In the genomic region with DNA sequence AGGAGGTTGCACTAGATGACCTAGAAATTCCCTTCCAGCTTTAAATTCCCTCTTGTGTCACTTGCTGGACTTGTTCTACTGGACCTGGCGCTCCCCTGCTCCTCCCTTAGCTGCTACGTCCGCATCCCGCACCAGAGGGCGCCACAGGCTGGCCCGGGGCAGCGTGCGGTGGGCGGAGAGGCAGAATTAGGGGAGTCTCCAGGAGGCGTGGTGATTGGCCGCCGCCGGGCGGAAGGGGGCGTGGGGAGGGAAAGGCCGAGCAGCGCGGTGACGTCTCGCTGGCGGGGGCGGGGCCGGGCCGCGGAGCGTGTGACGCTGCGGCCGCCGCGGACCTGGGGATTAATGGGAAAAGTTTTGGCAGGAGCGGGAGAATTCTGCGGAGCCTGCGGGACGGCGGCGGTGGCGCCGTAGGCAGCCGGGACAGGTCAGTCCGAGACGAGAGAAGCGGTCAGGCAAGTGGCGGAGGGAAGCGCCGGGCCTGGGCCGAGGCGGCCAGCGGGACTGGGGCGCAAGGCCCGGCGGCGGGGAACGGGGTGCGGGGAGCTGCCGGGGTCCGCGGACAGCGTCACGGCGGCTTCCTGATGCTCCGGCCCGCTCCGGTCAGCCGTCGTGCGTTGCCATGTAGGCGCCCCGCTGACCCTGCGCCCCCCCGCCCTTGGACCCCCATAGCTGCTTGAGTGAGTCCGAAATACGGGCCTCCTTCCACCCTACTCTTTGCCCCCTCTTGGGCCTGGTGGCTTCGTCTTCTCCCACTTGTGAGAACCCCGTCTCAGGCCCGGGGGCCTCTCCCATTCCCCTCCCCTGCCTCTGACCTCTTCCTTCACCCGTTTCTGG, we compare ENCODE assay signal across 8 cellular contexts. TPM values are rescaled to one million over a fixed set of nuclear protein-coding genes. Genes with fewer than 3 reads are reported as not detected.
A peak's percentile ranks its signal among the peaks of the same experiment; 100 is the strongest.
DNase-seq lines count a peak whose midpoint lies in the region; ATAC-seq and TF ChIP-seq lines count a peak whose summit lies in the region.

A gene (plus strand): TSS at position 301 of the 834 bp plus-strand sequence. CDS start 68,530 bp downstream, outside the sequence.

- H3K4me2 ChIP-seq in GM23248 (ENCODE audit: unreplicated experiment) (peak within 1 kb of the TSS; percentile 98), fibroblast of lung (ENCODE audit: extremely low read depth, insufficient read depth, low read length) (peak within 1 kb of the TSS; percentile 94)

- H3K27ac ChIP-seq in GM23248 (peak within 1 kb of the TSS; percentile 64), fibroblast of lung (ENCODE audit: insufficient read depth, low read length) (peak within 1 kb of the TSS; percentile 89)

- H3K9ac ChIP-seq in GM23248 = peak within 1 kb of the TSS; percentile 93
- H3K9ac ChIP-seq in fibroblast of lung (ENCODE audit: insufficient read depth, low read length) = peak within 1 kb of the TSS; percentile 80

- H4K20me1 ChIP-seq in GM23248 (ENCODE audit: insufficient read depth) = no peaks in the 10 kb centered on the region
- no peaks in the 10 kb centered on the region for H4K20me1 ChIP-seq in fibroblast of lung (ENCODE audit: control insufficient read depth, extremely low read depth, insufficient read depth, low read length)

- H3K4me3 Mint-ChIP-seq in activated T-helper 1 cell treated with anti-CD3 and anti-CD28 coated beads, Interleukin-12 subunit alpha, Interleukin-12 subunit beta, Interleukin-2, Interleukin-4 antibody, amounts not matched to agents 30 ng/mL and 10 ng/mL and 1 ng/mL, durations not matched to agents 14 hours and 24 hours and 36 hours = peak within 1 kb of the TSS; percentile 93
- H3K4me3 Mint-ChIP-seq in natural killer cell = peak within 1 kb of the TSS; percentile 95

- no peaks in the 10 kb centered on the region for H3K27me3 Mint-ChIP-seq in activated T-helper 1 cell treated with anti-CD3 and anti-CD28 coated beads, Interleukin-12 subunit alpha, Interleukin-12 subunit beta, Interleukin-2, Interleukin-4 antibody, amounts not matched to agents 30 ng/mL and 10 ng/mL and 1 ng/mL, durations not matched to agents 14 hours and 24 hours and 36 hours (ENCODE audit: insufficient read depth)
- no peaks in the 10 kb centered on the region for H3K27me3 Mint-ChIP-seq in natural killer cell (ENCODE audit: low read depth in 2 of 2)

- intact Hi-C loops in activated T-helper 1 cell treated with anti-CD3 and anti-CD28 coated beads, Interleukin-12 subunit alpha, Interleukin-12 subunit beta, Interleukin-2, Interleukin-4 antibody, amounts not matched to agents 30 ng/mL and 10 ng/mL and 1 ng/mL, durations not matched to agents 14 hours and 24 hours and 36 hours (cut with micrococcal nuclease) = loop anchor here (1.0 to 5.0 kb wide), 9 partner anchors 26 to 395 kb away; a partner anchor contains a TSS
- intact Hi-C loops in natural killer cell (cut with micrococcal nuclease) = loop anchor here (1.0 to 5.0 kb wide), 5 partner anchors 45 to 394 kb away; a partner anchor contains a TSS

- H3K9me3 ChIP-seq in GM23248 (ENCODE audit: low read depth) (no peaks in the 10 kb centered on the region), fibroblast of lung (ENCODE audit: control insufficient read depth, insufficient read depth, low read depth, low read length) (no peaks in the 10 kb centered on the region)

- H3K27me3 ChIP-seq in GM23248 (replicated peaks; ENCODE audit: insufficient read depth) (no peaks in the 10 kb centered on the region), fibroblast of lung (ENCODE audit: control insufficient read depth, insufficient read depth, low read length) (no peaks in the 10 kb centered on the region)

- H3K4me1 ChIP-seq in GM23248 (ENCODE audit: insufficient read depth) = peaks cover 13% of the 10 kb centered on the region; the same call in 1 of the 2 replicates
- H3K4me1 ChIP-seq in fibroblast of lung (ENCODE audit: control insufficient read depth, extremely low read depth, insufficient read depth, low read length) = peaks cover 4% of the 10 kb centered on the region

- no peaks in the 10 kb centered on the region for H3K9me2 ChIP-seq in GM23248 (ENCODE audit: insufficient read depth)

- peak; percentile 89 to 97 for TF ChIP-seq CTCF in fibroblast of lung (conservative IDR thresholded peaks at IDR 0.05 in 1 of 2, IDR thresholded peaks at IDR 0.05 in 1 of 2; ENCODE audit: low read depth in 1 of 2, low read length in 2 of 2)
- TF ChIP-seq CTCF in natural killer cell (IDR thresholded peaks at IDR 0.05) = peak; percentile 90

- in situ Hi-C loops in GM23248 (cut with MboI) = loop anchor here (5.0 kb wide), 1 partner anchor 105 kb away; no protein-coding TSS in a partner anchor

- WGBS in GM23248 (ENCODE audit: low coverage in 1 of 2, low lambda C conversion rate in 2 of 2, missing lambda C conversion rate in 2 of 2), 2 experiments = 1% methylated on average over 45 to 63 of the region's 77 CpGs

- H3K36me3 Mint-ChIP-seq in activated T-helper 1 cell treated with anti-CD3 and anti-CD28 coated beads, Interleukin-12 subunit alpha, Interleukin-12 subunit beta, Interleukin-2, Interleukin-4 antibody, amounts not matched to agents 30 ng/mL and 10 ng/mL and 1 ng/mL, durations not matched to agents 14 hours and 24 hours and 36 hours (ENCODE audit: low read depth) = peaks cover 28% of the 10 kb centered on the region
- no peaks in the 10 kb centered on the region for H3K36me3 Mint-ChIP-seq in natural killer cell

- H3K36me3 ChIP-seq in GM23248 (ENCODE audit: low read depth) = peaks cover 7% of the 10 kb centered on the region; the same call in 1 of the 2 replicates
- peaks cover 6% of the 10 kb centered on the region for H3K36me3 ChIP-seq in fibroblast of lung (ENCODE audit: control insufficient read depth, insufficient read depth, low read length)

- DNase-seq in EH (ENCODE audit: low read depth) (peak; percentile 96), GM23248 (peak; percentile 97), Kasumi-1 (lab: John Stamatoyannopoulos, UW) (peak; percentile 91 to 92), RKO (ENCODE audit: low spot score) (peak; percentile 93), fibroblast of lung (ENCODE audit: low read depth in 2 of 2) (peak; percentile 89 to 93), natural killer cell (peak; percentile 98)
- peak; percentile 96 for DNase-seq in activated T-helper 1 cell treated with anti-CD3 and anti-CD28 coated beads, Interleukin-12 subunit alpha, Interleukin-12 subunit beta, Interleukin-2, Interleukin-4 antibody, amounts not matched to agents 30 ng/mL and 10 ng/mL and 1 ng/mL, durations not matched to agents 14 hours and 24 hours and 36 hours (ENCODE audit: low spot score)
- peak; percentile 96 for DNase-seq in stimulated activated naive CD4-positive, alpha-beta T cell treated with Interleukin-2 at 50 U/mL for 16 hours (lab: John Stamatoyannopoulos, UW)

- H3K4me3 ChIP-seq in GM23248 (peak within 1 kb of the TSS; percentile 97), fibroblast of lung (replicated peaks in 1 of 4; ENCODE audit: control extremely low read depth in 1 of 4, insufficient read depth in 1 of 4, low read depth in 3 of 4, low read length in 4 of 4) (peak within 1 kb of the TSS; percentile 87 to 96 (median 94))

- peak; percentile 99 to 100 (median 99) for ATAC-seq in natural killer cell

- H2AFZ ChIP-seq in GM23248 (peak within 1 kb of the TSS; percentile 63), fibroblast of lung (ENCODE audit: low read length) (no peak within 1 kb of the TSS)

- no peaks in the 10 kb centered on the region for H3F3A ChIP-seq in GM23248 (ENCODE audit: insufficient read depth)

- peak within 1 kb of the TSS; percentile 84 for H3K27ac Mint-ChIP-seq in activated T-helper 1 cell treated with anti-CD3 and anti-CD28 coated beads, Interleukin-12 subunit alpha, Interleukin-12 subunit beta, Interleukin-2, Interleukin-4 antibody, amounts not matched to agents 30 ng/mL and 10 ng/mL and 1 ng/mL, durations not matched to agents 14 hours and 24 hours and 36 hours
- peak within 1 kb of the TSS; percentile 85 to 94 for H3K27ac Mint-ChIP-seq in natural killer cell

- peaks cover 33% of the 10 kb centered on the region for H3K4me1 Mint-ChIP-seq in activated T-helper 1 cell treated with anti-CD3 and anti-CD28 coated beads, Interleukin-12 subunit alpha, Interleukin-12 subunit beta, Interleukin-2, Interleukin-4 antibody, amounts not matched to agents 30 ng/mL and 10 ng/mL and 1 ng/mL, durations not matched to agents 14 hours and 24 hours and 36 hours (ENCODE audit: low read depth)
- peaks cover 35 to 40% of the 10 kb centered on the region in 2 donors for H3K4me1 Mint-ChIP-seq in natural killer cell

- H3K79me2 ChIP-seq in GM23248 (ENCODE audit: insufficient read depth) (peaks cover 51% of the 10 kb centered on the region), fibroblast of lung (ENCODE audit: control insufficient read depth, insufficient read depth, low read length) (peaks cover 46% of the 10 kb centered on the region)

- H3K9me3 Mint-ChIP-seq in activated T-helper 1 cell treated with anti-CD3 and anti-CD28 coated beads, Interleukin-12 subunit alpha, Interleukin-12 subunit beta, Interleukin-2, Interleukin-4 antibody, amounts not matched to agents 30 ng/mL and 10 ng/mL and 1 ng/mL, durations not matched to agents 14 hours and 24 hours and 36 hours = no peaks in the 10 kb centered on the region
- H3K9me3 Mint-ChIP-seq in natural killer cell = no peaks in the 10 kb centered on the region

RNA-seq across cellular contexts. Expression of the gene that starts here (rescaled TPM):
- 13.3 and 15.9 TPM in 2 replicates for total RNA-seq in GM23248 (2014; rRNA removed; shearing (Covaris generic))
- polyA plus RNA-seq in GM23248 (2016; fragmentation: Nextera tagmentation; extraction: Ambion mirVana) (21.7 and 22.3 TPM in 2 replicates), fibroblast of lung (14.8 and 27.5 TPM in 2 replicates)
- total RNA-seq in activated T-helper 1 cell treated with anti-CD3 and anti-CD28 coated beads, Interleukin-12 subunit alpha, Interleukin-12 subunit beta, Interleukin-2, Interleukin-4 antibody, amounts not matched to agents 30 ng/mL and 10 ng/mL and 1 ng/mL, durations not matched to agents 14 hours and 24 hours and 36 hours = 17.4 and 18.8 TPM in 2 replicates
- total RNA-seq in fibroblast of lung (9.8 and 16.3 TPM in 2 replicates), natural killer cell (10 to 100 TPM; 14.4 to 20.4 (median 18.8) TPM)
- polyA plus RNA-seq in fibroblast of lung (2012) = 23.6 and 39.7 TPM in 2 replicates
- polyA minus RNA-seq in fibroblast of lung (ENCODE audit: low replicate concordance) = 49.9 and 72.6 TPM in 2 replicates

Comparison
In these comparisons a context has a peak if more than half of its experiments do, and no peak if none do; other contexts are left out.
1. Peak in every context shown above with its lines: DNase-seq, ATAC-seq, H3K4me3 ChIP-seq and H3K27ac ChIP-seq.